2 cellular contexts compared by ENCODE assay signal in genomic region chr14:90610641-90611040, GRCh38.
TF ChIP-seq lines count a peak whose summit lies in the region.

No MANE protein-coding gene starts in this region.

TF ChIP-seq in H1, 55 proteins besides CTCF, POLR2A, EP300 and RAD21:
- TF ChIP-seq SP1 (IDR thresholded peaks at IDR 0.05; ENCODE audit: low read depth, low read length) (no peak), SRF (IDR thresholded peaks at IDR 0.05; ENCODE audit: low read depth, low read length) (no peak), BACH1 (IDR thresholded peaks at IDR 0.05; ENCODE audit: low read length) (no peak), SP2 (IDR thresholded peaks at IDR 0.05; ENCODE audit: low read length) (no peak), KDM1A (IDR thresholded peaks at IDR 0.05; ENCODE audit: borderline replicate concordance, low read length) (no peak), KDM4A (IDR thresholded peaks at IDR 0.05; ENCODE audit: low read depth, low read length, severe bottlenecking) (no peak), SAP30 (IDR thresholded peaks at IDR 0.05; ENCODE audit: insufficient read depth, insufficient replicate concordance, low read length) (no peak), EGR1 (IDR thresholded peaks at IDR 0.05; ENCODE audit: borderline replicate concordance, low read depth, low read length) (no peak), BRCA1 (IDR thresholded peaks at IDR 0.05; ENCODE audit: low read depth, low read length) (no peak), NANOG (IDR thresholded peaks at IDR 0.05; ENCODE audit: insufficient read depth, low read depth, low read length, poor library complexity, severe bottlenecking) (no peak), SIX5 (IDR thresholded peaks at IDR 0.05; ENCODE audit: low read depth, low read length) (no peak), GABPA (IDR thresholded peaks at IDR 0.05; ENCODE audit: borderline replicate concordance, insufficient read depth, low read length) (no peak), JUND (IDR thresholded peaks at IDR 0.05; ENCODE audit: low read length) (no peak), SIN3A (conservative IDR thresholded peaks at IDR 0.05 in 1 of 2, IDR thresholded peaks at IDR 0.05 in 1 of 2; ENCODE audit: low read depth in 1 of 2, low read length in 2 of 2) (no peak), HDAC2 (IDR thresholded peaks at IDR 0.05; ENCODE audit: borderline replicate concordance in 1 of 2, low read depth in 2 of 2, low read length in 2 of 2) (no peak), CTBP2 (IDR thresholded peaks at IDR 0.05; ENCODE audit: borderline replicate concordance, insufficient read depth, insufficient read length, low read length) (no peak), SUZ12 (IDR thresholded peaks at IDR 0.05; ENCODE audit: low read length) (no peak), POU5F1 (IDR thresholded peaks at IDR 0.05; ENCODE audit: low read depth, low read length) (no peak)
- TF ChIP-seq, protein P1, sequence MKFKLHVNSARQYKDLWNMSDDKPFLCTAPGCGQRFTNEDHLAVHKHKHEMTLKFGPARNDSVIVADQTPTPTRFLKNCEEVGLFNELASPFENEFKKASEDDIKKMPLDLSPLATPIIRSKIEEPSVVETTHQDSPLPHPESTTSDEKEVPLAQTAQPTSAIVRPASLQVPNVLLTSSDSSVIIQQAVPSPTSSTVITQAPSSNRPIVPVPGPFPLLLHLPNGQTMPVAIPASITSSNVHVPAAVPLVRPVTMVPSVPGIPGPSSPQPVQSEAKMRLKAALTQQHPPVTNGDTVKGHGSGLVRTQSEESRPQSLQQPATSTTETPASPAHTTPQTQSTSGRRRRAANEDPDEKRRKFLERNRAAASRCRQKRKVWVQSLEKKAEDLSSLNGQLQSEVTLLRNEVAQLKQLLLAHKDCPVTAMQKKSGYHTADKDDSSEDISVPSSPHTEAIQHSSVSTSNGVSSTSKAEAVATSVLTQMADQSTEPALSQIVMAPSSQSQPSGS (IDR thresholded peaks at IDR 0.05; ENCODE audit: low read length) = no peak
TF ChIP-seq in H1: peak in this region for 0.

TF ChIP-seq in neural cell, 6 proteins besides CTCF, POLR2A, EP300 and RAD21:
- TF ChIP-seq TAF1 (IDR thresholded peaks at IDR 0.05; ENCODE audit: low read depth) = no peak
- TF ChIP-seq EZH2 (IDR thresholded peaks at IDR 0.05; ENCODE audit: borderline replicate concordance, insufficient read depth, low read length, poor library complexity, severe bottlenecking) = no peak
- no peak for TF ChIP-seq MXI1 (conservative IDR thresholded peaks at IDR 0.05; ENCODE audit: poor library complexity, severe bottlenecking)
- no peak for TF ChIP-seq REST (IDR thresholded peaks at IDR 0.05; ENCODE audit: borderline replicate concordance)
TF ChIP-seq in neural cell: peak in this region for 0.
